Comparison of ENCODE assay signal across 18 cellular contexts in the genomic region with DNA sequence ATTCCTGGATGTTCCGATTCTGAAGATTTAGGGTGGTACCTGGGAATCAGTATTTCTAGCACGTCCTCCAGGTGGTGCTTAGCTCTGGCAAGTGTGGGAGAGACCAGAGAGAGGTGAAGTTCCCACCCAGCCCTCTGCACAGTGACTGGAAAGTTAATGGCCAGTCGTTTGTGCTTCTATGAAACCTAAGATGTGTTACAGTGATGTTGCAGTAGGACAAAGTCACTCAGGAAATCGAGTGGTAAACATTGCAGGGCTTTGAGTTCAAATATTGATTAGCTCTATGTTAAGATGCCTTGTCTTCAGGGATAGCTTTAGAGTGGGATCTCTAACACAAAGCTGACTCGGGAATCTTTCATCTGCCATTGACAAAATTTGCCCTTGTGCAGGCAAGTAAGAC. TPM values are rescaled to one million over a fixed set of nuclear protein-coding genes. Genes with fewer than 3 reads are reported as not detected.
A peak's percentile ranks its signal among the peaks of the same experiment; 100 is the strongest.
DNase-seq lines count a peak whose midpoint lies in the region; ATAC-seq and TF ChIP-seq lines count a peak whose summit lies in the region.
"Had no signal": no experiment of that assay in that cellular context is flagged by ENCODE, and none has a peak within 500 bp of the region (broad histone marks: within the 10 kb centered on the region; RNA-seq: fewer than 3 reads in every experiment).

No MANE protein-coding gene starts in this region.

- POLR2A ChIA-PET in WTC11 (lab: Charles Lee), result no interaction called here

- peak overlapping the region; percentile 10 to 44 for H3K4me3 Mint-ChIP-seq in activated T-cell treated with anti-CD3 and anti-CD28 coated beads, Interleukin-2, amount 50 U/mL, for 72 hours
- H3K4me3 Mint-ChIP-seq in activated T-cell treated with anti-CD3 and anti-CD28 coated beads, Interleukin-2, amount 50 U/mL, for 4 hours, result no peak overlapping the region
- no peak overlapping the region for H3K4me3 Mint-ChIP-seq in WTC11
- no peak overlapping the region for H3K4me3 Mint-ChIP-seq in stimulated activated effector memory CD8-positive, alpha-beta T cell treated with anti-CD3 and anti-CD28 coated beads, Interleukin-12 subunit alpha, Interleukin-12 subunit beta, amount 100 ng/mL, for 72 hours
- H3K4me3 Mint-ChIP-seq: memory B cell; stimulated activated naive B cell treated with anti-CD40 and anti-IgM and Interleukin-4, amounts not matched to agents 10 μg/mL and 1 μg/mL and 100 μg/mL, for 72 hours had no signal

- DNase-seq in activated T-cell treated with anti-CD3 and anti-CD28 coated beads, Interleukin-2, amount 50 U/mL, for 72 hours, result no peak
- DNase-seq in activated T-cell treated with anti-CD3 and anti-CD28 coated beads, Interleukin-2, amount 50 U/mL, for 4 hours, result no peak
- DNase-seq in WTC11 (ENCODE audit: low spot score), result no peak
- DNase-seq in left lobe of liver (ENCODE audit: low spot score), result no peak
- DNase-seq in stimulated activated effector memory CD8-positive, alpha-beta T cell treated with anti-CD3 and anti-CD28 coated beads, Interleukin-12 subunit alpha, Interleukin-12 subunit beta, amount 100 ng/mL, for 72 hours (ENCODE audit: low spot score in 2 of 2), result no peak
- DNase-seq in A172 (ENCODE audit: low spot score), result no peak
- no peak for DNase-seq in ecto neural progenitor cell (ENCODE audit: low spot score)
- DNase-seq: activated CD4-positive, alpha-beta T cell treated with anti-CD3 and anti-CD28 coated beads, Interleukin-2, amount 50 U/mL, for 4 hours; activated T-cell treated with anti-CD3 and anti-CD28 coated beads for 4 hours; DMS79; NCI-H146; retina; stimulated activated naive B cell treated with anti-CD40 and anti-IgM and Interleukin-4, amounts not matched to agents 10 μg/mL and 1 μg/mL and 100 μg/mL, for 72 hours; upper lobe of left lung had no signal

- no peaks in the 10 kb centered on the region for H3K27me3 Mint-ChIP-seq in activated T-cell treated with anti-CD3 and anti-CD28 coated beads, Interleukin-2, amount 50 U/mL, for 72 hours (ENCODE audit: low read depth)
- H3K27me3 Mint-ChIP-seq in activated T-cell treated with anti-CD3 and anti-CD28 coated beads, Interleukin-2, amount 50 U/mL, for 4 hours (ENCODE audit: low read depth), result no peaks in the 10 kb centered on the region
- no peaks in the 10 kb centered on the region for H3K27me3 Mint-ChIP-seq in WTC11 (ENCODE audit: low read depth)
- H3K27me3 Mint-ChIP-seq: activated naive CD4-positive, alpha-beta T cell treated with anti-CD3 and anti-CD28 coated beads, Interleukin-2, amount 50 U/mL, for 24 hours; memory B cell; stimulated activated naive B cell treated with anti-CD40 and anti-IgM and Interleukin-4, amounts not matched to agents 10 μg/mL and 1 μg/mL and 100 μg/mL, for 72 hours had no signal

- H3K9me3 Mint-ChIP-seq in activated T-cell treated with anti-CD3 and anti-CD28 coated beads, Interleukin-2, amount 50 U/mL, for 72 hours, result no peaks in the 10 kb centered on the region
- no peaks in the 10 kb centered on the region for H3K9me3 Mint-ChIP-seq in activated T-cell treated with anti-CD3 and anti-CD28 coated beads, Interleukin-2, amount 50 U/mL, for 4 hours
- no peaks in the 10 kb centered on the region for H3K9me3 Mint-ChIP-seq in WTC11
- H3K9me3 Mint-ChIP-seq in stimulated activated effector memory CD8-positive, alpha-beta T cell treated with anti-CD3 and anti-CD28 coated beads, Interleukin-12 subunit alpha, Interleukin-12 subunit beta, amount 100 ng/mL, for 72 hours, result no peaks in the 10 kb centered on the region
- H3K9me3 Mint-ChIP-seq: activated naive CD4-positive, alpha-beta T cell treated with anti-CD3 and anti-CD28 coated beads, Interleukin-2, amount 50 U/mL, for 24 hours; memory B cell; stimulated activated naive B cell treated with anti-CD40 and anti-IgM and Interleukin-4, amounts not matched to agents 10 μg/mL and 1 μg/mL and 100 μg/mL, for 72 hours had no signal

- no peak for ATAC-seq in activated T-cell treated with anti-CD3 and anti-CD28 coated beads, Interleukin-2, amount 50 U/mL, for 72 hours (replicated peaks in 1 of 2)
- no peak for ATAC-seq in activated T-cell treated with anti-CD3 and anti-CD28 coated beads, Interleukin-2, amount 50 U/mL, for 4 hours
- ATAC-seq in WTC11 (no peak), left lobe of liver (peak; percentile 29), GM18861 (IDR thresholded peaks at IDR 0.05; ENCODE audit: unreplicated experiment) (no peak)
- ATAC-seq in stimulated activated effector memory CD8-positive, alpha-beta T cell treated with anti-CD3 and anti-CD28 coated beads, Interleukin-12 subunit alpha, Interleukin-12 subunit beta, amount 100 ng/mL, for 72 hours, result no peak
- ATAC-seq: Right ventricle myocardium inferior; stimulated activated naive B cell treated with anti-CD40 and anti-IgM and Interleukin-4, amounts not matched to agents 10 μg/mL and 1 μg/mL and 100 μg/mL, for 72 hours had no signal

- H3K36me3 Mint-ChIP-seq in activated T-cell treated with anti-CD3 and anti-CD28 coated beads, Interleukin-2, amount 50 U/mL, for 72 hours (ENCODE audit: insufficient read depth in 2 of 2), result peaks cover 3 to 5% of the 10 kb centered on the region in 2 donors
- peaks cover 20% of the 10 kb centered on the region for H3K36me3 Mint-ChIP-seq in activated T-cell treated with anti-CD3 and anti-CD28 coated beads, Interleukin-2, amount 50 U/mL, for 4 hours (ENCODE audit: insufficient read depth)
- H3K36me3 Mint-ChIP-seq in WTC11, result peaks cover 2% of the 10 kb centered on the region; the same call in 1 of the 2 replicates
- H3K36me3 Mint-ChIP-seq in stimulated activated effector memory CD8-positive, alpha-beta T cell treated with anti-CD3 and anti-CD28 coated beads, Interleukin-12 subunit alpha, Interleukin-12 subunit beta, amount 100 ng/mL, for 72 hours, result peaks cover 38% of the 10 kb centered on the region

- CTCF ChIA-PET in WTC11 (lab: Charles Lee), result interaction anchor here (1.3 to 1.9 kb wide), 4 partner anchors 10 to 24 kb away, joined by 4 to 12 read pairs (median 6); no protein-coding TSS in a partner anchor

- peaks cover 94% of the 10 kb centered on the region for H3K4me1 Mint-ChIP-seq in activated T-cell treated with anti-CD3 and anti-CD28 coated beads, Interleukin-2, amount 50 U/mL, for 72 hours (ENCODE audit: low read depth)
- H3K4me1 Mint-ChIP-seq in activated T-cell treated with anti-CD3 and anti-CD28 coated beads, Interleukin-2, amount 50 U/mL, for 4 hours (ENCODE audit: low read depth), result peaks cover 87% of the 10 kb centered on the region
- peaks cover 24% of the 10 kb centered on the region for H3K4me1 Mint-ChIP-seq in WTC11
- H3K4me1 Mint-ChIP-seq in stimulated activated effector memory CD8-positive, alpha-beta T cell treated with anti-CD3 and anti-CD28 coated beads, Interleukin-12 subunit alpha, Interleukin-12 subunit beta, amount 100 ng/mL, for 72 hours, result peaks cover 64% of the 10 kb centered on the region

- TF ChIP-seq CTCF in WTC11 (IDR thresholded peaks at IDR 0.05), result no peak

- no peak overlapping the region for H3K27ac Mint-ChIP-seq in activated T-cell treated with anti-CD3 and anti-CD28 coated beads, Interleukin-2, amount 50 U/mL, for 72 hours
- no peak overlapping the region for H3K27ac Mint-ChIP-seq in WTC11
- H3K27ac Mint-ChIP-seq in stimulated activated effector memory CD8-positive, alpha-beta T cell treated with anti-CD3 and anti-CD28 coated beads, Interleukin-12 subunit alpha, Interleukin-12 subunit beta, amount 100 ng/mL, for 72 hours, result peak overlapping the region; percentile 35
- H3K27ac Mint-ChIP-seq: memory B cell; stimulated activated naive B cell treated with anti-CD40 and anti-IgM and Interleukin-4, amounts not matched to agents 10 μg/mL and 1 μg/mL and 100 μg/mL, for 72 hours had no signal

TF ChIP-seq in WTC11, 78 proteins besides CTCF, POLR2A, EP300 and RAD21 (continues in another document):
- TF ChIP-seq, protein P1, sequence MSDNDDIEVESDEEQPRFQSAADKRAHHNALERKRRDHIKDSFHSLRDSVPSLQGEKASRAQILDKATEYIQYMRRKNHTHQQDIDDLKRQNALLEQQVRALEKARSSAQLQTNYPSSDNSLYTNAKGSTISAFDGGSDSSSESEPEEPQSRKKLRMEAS (CRISPR knock-in tag; IDR thresholded peaks at IDR 0.05), result no peak
- TF ChIP-seq ESRRA (CRISPR knock-in tag; IDR thresholded peaks at IDR 0.05; ENCODE audit: borderline replicate concordance) (no peak), ZNF138 (CRISPR knock-in tag; conservative IDR thresholded peaks at IDR 0.05) (no peak), MXD4 (CRISPR knock-in tag; IDR thresholded peaks at IDR 0.05; ENCODE audit: borderline replicate concordance) (no peak), AFF4 (CRISPR knock-in tag; IDR thresholded peaks at IDR 0.05; ENCODE audit: borderline replicate concordance) (no peak), GRHL2 (CRISPR knock-in tag; IDR thresholded peaks at IDR 0.05; ENCODE audit: insufficient replicate concordance, severe bottlenecking) (no peak)

RNA-seq across cellular contexts. Expression of gene PIK3R1, which starts 55.6 kb away (rescaled TPM):
- total RNA-seq in activated T-cell treated with anti-CD3 and anti-CD28 coated beads, Interleukin-2, amount 50 U/mL, for 72 hours, result 10 to 100 TPM; 46.5 to 74.2 TPM
- total RNA-seq in activated T-cell treated with anti-CD3 and anti-CD28 coated beads, Interleukin-2, amount 50 U/mL, for 4 hours, result 10 to 100 TPM; 21.1 to 23.6 (median 22.5) TPM
- total RNA-seq in WTC11 (2021), result 10.1 to 11.3 TPM (median 11.1 TPM) in 3 replicates
- total RNA-seq in left lobe of liver, result 149 TPM
- total RNA-seq in A172 (2014; rRNA removed; shearing (Covaris generic)), result 11.4 and 15.2 TPM in 2 replicates

Comparison
In these comparisons a context has a peak if more than half of its experiments do, and no peak if none do; other contexts are left out.
1. H3K4me3 Mint-ChIP-seq: peak in activated T-cell treated with anti-CD3 and anti-CD28 coated beads, Interleukin-2, amount 50 U/mL, for 72 hours (2 of 2); none in activated T-cell treated with anti-CD3 and anti-CD28 coated beads, Interleukin-2, amount 50 U/mL, for 4 hours (single experiment), WTC11 (single experiment) and stimulated activated effector memory CD8-positive, alpha-beta T cell treated with anti-CD3 and anti-CD28 coated beads, Interleukin-12 subunit alpha, Interleukin-12 subunit beta, amount 100 ng/mL, for 72 hours (single experiment).